Comparison of ENCODE assay signal across 1 cellular context in genomic region chr17:29007456-29008455, GRCh38.
TF ChIP-seq lines count a peak whose summit lies in the region.

No MANE protein-coding gene starts in this region.

TF ChIP-seq in HCT116, 20 proteins besides CTCF, POLR2A, EP300 and RAD21 (continued from another document):
- no peak for TF ChIP-seq REST (IDR thresholded peaks at IDR 0.05; ENCODE audit: low read depth)
